In genomic region chr7:47435889-47436312, GRCh38 we compare ENCODE assay signal across 1 cellular context.
A peak's percentile ranks its signal among the peaks of the same experiment; 100 is the strongest.
TF ChIP-seq lines count a peak whose summit lies in the region.

No MANE protein-coding gene starts in this region.

TF ChIP-seq in K562, 482 proteins besides CTCF, POLR2A, EP300 and RAD21 (continued from another document and continues in another):
- TF ChIP-seq MXD1 (CRISPR knock-in tag; IDR thresholded peaks at IDR 0.05; ENCODE audit: borderline replicate concordance, poor library complexity, severe bottlenecking) (no peak), ZBTB17 (CRISPR knock-in tag; IDR thresholded peaks at IDR 0.05) (no peak), SIRT6 (IDR thresholded peaks at IDR 0.05; ENCODE audit: low read depth, low read length) (no peak), CBFA2T2 (conservative IDR thresholded peaks at IDR 0.05) (no peak), NR2C2 (CRISPR knock-in tag; IDR thresholded peaks at IDR 0.05) (no peak), NR2C2 (tag; IDR thresholded peaks at IDR 0.05) (no peak), ZNF23 (CRISPR knock-in tag; IDR thresholded peaks at IDR 0.05) (no peak), MYC (IDR thresholded peaks at IDR 0.05; ENCODE audit: low read depth, low read length) (peak; percentile 40; the same call in 1 of the 2 replicates), MYC (CRISPR knock-in tag; IDR thresholded peaks at IDR 0.05; ENCODE audit: borderline replicate concordance, low read depth) (no peak), MECOM (CRISPR knock-in tag; IDR thresholded peaks at IDR 0.05) (no peak), ZNF436 (CRISPR knock-in tag; IDR thresholded peaks at IDR 0.05) (no peak), TFAP4 (CRISPR knock-in tag; IDR thresholded peaks at IDR 0.05; ENCODE audit: borderline replicate concordance) (no peak), SMARCA5 (IDR thresholded peaks at IDR 0.05) (no peak), CTCFL (IDR thresholded peaks at IDR 0.05; ENCODE audit: borderline replicate concordance, insufficient read depth, low read depth, low read length, poor library complexity, severe bottlenecking) (no peak), NEUROD1 (IDR thresholded peaks at IDR 0.05; ENCODE audit: borderline replicate concordance, low read depth, low read length, partially characterized antibody) (no peak), ATF3 (IDR thresholded peaks at IDR 0.05) (peak; percentile 36; the same call in 1 of the 2 replicates), ATF3 (CRISPR knock-in tag; conservative IDR thresholded peaks at IDR 0.05) (no peak), POLR2H (tag; IDR thresholded peaks at IDR 0.05; ENCODE audit: low read depth) (peak; percentile 37; the same call in 1 of the 2 replicates), ETV1 (tag; conservative IDR thresholded peaks at IDR 0.05; ENCODE audit: low read depth) (peak; percentile 74), MGA (IDR thresholded peaks at IDR 0.05) (0 out of 2 replicates have a peak, but pooled peaks have one; percentile 1), MEIS2 (IDR thresholded peaks at IDR 0.05; ENCODE audit: partially characterized antibody) (peak; percentile 54), ZNF589 (CRISPR knock-in tag; IDR thresholded peaks at IDR 0.05; ENCODE audit: low read depth) (peak; percentile 57; the same call in 1 of the 2 replicates), L3MBTL2 (IDR thresholded peaks at IDR 0.05) (peak; percentile 88), ATF7 (IDR thresholded peaks at IDR 0.05) (peak; percentile 55; the same call in 1 of the 2 replicates), GATAD2B (IDR thresholded peaks at IDR 0.05; ENCODE audit: borderline replicate concordance) (no peak), ZFP30 (CRISPR knock-in tag; IDR thresholded peaks at IDR 0.05; ENCODE audit: borderline replicate concordance) (no peak), ZNF318 (IDR thresholded peaks at IDR 0.05; ENCODE audit: borderline replicate concordance in 1 of 2, low read depth in 1 of 2) (no peak), NFYB (IDR thresholded peaks at IDR 0.05; ENCODE audit: extremely low read depth, insufficient read length) (no peak), FOS (IDR thresholded peaks at IDR 0.05; ENCODE audit: extremely low read depth, insufficient read length) (no peak)
